In the genomic region with DNA sequence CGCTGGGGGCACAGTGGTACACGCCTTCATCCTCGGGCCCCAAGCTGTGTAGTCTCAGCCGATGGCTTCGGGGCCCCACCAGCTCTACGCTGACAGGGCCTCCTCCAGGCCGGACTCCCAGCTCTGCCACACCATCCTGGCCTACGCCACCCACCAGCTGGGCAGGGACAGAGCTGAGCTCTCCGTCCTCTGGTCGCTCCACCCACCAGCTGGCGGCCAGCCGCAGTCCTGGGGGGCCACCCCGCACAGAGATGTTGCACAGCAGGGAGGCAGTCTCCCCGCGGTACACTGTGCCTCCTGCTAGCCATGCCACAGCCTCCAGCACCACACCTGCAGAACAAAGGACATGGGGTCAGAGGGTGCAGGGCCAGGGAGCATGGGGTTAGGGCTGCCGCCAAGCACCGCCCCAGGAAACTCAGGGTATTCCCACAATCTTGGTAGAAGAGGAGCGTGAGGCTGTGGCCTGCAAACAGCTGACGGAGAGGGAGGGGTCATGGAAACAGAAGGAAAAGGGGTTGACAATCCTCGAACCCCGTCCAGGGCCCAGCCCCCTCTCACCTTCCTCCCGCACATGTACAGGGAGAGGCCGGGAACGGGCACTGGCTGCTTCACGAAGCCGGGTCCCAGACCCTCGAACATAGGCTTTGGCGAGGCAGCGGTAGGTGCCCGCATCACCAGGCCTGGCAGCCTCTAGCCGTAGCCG, we compare ENCODE assay signal across 20 cellular contexts.
DNase-seq lines count a peak whose midpoint lies in the region; ATAC-seq and FAIRE-seq lines count a peak whose summit lies in the region.
"Had no signal": no experiment of that assay in that cellular context is flagged by ENCODE, and none has a peak within 500 bp of the region (broad histone marks: within the 10 kb centered on the region; RNA-seq: fewer than 3 reads in every experiment).

No MANE protein-coding gene starts in this region.

- intact Hi-C loops in head of caudate nucleus (cut with DNase I) = no loop called here
- intact Hi-C loops in posterior cingulate gyrus (cut with DNase I) = no loop called here

- no peak for FAIRE-seq in urothelium cell line (lab: Jason Lieb, UNC)
- FAIRE-seq: A204.1, GM12892 had no signal

- DNase-seq in Ammon's horn (ENCODE audit: low spot score) (peak; percentile 74), amygdala (lab: John Stamatoyannopoulos, UW) (peak in 30 of 56 donors; percentile 31 to 77 (median 58)), head of caudate nucleus (peak in 36 of 42 donors; percentile 24 to 88 (median 72)), posterior cingulate gyrus (peak in 9 of 10 donors; percentile 63 to 97 (median 76)), urothelium cell line (ENCODE audit: low spot score) (no peak), NCI-H1092 treated with DMSO at 0.1 percent for 48 hours (lab: John Stamatoyannopoulos, UW) (no peak)
- DNase-seq in stimulated activated CD4-positive, alpha-beta T cell treated with anti-CD3 and anti-CD28 coated beads, Interleukin-4, amount 100 ng/mL, for 4 hours = no peak
- DNase-seq: DMS 273 treated with DMSO at 0.1 percent for 48 hours, GF-D8, GOT3, HFFc6, MV-4-11, NCI-H1417 treated with DMSO at 0.1 percent for 48 hours, NCI-H2029 treated with DMSO at 0.1 percent for 48 hours, NCI-H748 treated with DMSO at 0.1 percent for 48 hours, RPMI8226, SIG-M5 had no signal

- no peak for ATAC-seq in HG03097 (IDR thresholded peaks at IDR 0.05; ENCODE audit: low FRiP score, unreplicated experiment)

Comparison
In these comparisons a context has a peak if more than half of its experiments do, and no peak if none do; other contexts are left out.
1. DNase-seq: peak in Ammon's horn (single experiment), amygdala (30 of 56), head of caudate nucleus (36 of 42) and posterior cingulate gyrus (9 of 10); none in urothelium cell line (single experiment), NCI-H1092 treated with DMSO at 0.1 percent for 48 hours (single experiment) and stimulated activated CD4-positive, alpha-beta T cell treated with anti-CD3 and anti-CD28 coated beads, Interleukin-4, amount 100 ng/mL, for 4 hours (0 of 2).